In the genomic region with DNA sequence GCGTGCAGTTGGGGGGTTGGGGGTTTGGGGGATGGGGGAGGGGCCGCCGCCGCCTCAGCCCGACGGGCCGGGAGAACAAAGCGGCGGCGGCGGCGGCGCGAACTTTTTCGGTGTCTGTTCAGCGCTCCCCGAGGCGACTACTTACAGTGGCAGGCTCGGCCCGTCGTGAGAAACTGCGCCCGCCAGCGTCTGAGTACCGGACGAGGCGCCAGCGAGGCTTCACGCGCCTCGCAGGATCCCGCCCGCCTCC, we compare ENCODE assay signal across 8 cellular contexts. TPM values are rescaled to one million over a fixed set of nuclear protein-coding genes. Genes with fewer than 3 reads are reported as not detected.
DNase-seq lines count a peak whose midpoint lies in the region; ATAC-seq and TF ChIP-seq lines count a peak whose summit lies in the region.

No MANE protein-coding gene starts in this region.

- DNase-seq in AG04449 (ENCODE audit: low read depth, low spot score), result no peak
- peak; percentile 86 for DNase-seq in GM23248
- DNase-seq in foreskin fibroblast, result no peak
- peak; percentile 53 to 69 for DNase-seq in trophoblast cell
- DNase-seq in NCI-H1048 (lab: John Stamatoyannopoulos, UW), result no peak
- no peak for DNase-seq in germinal center (ENCODE audit: low spot score)

- H2BK120ac ChIP-seq in trophoblast cell (ENCODE audit: insufficient read depth, low read length, poor library complexity), result peak overlapping the region; percentile 68

- H3K14ac ChIP-seq in trophoblast cell (ENCODE audit: low read length), result peak overlapping the region; percentile 1

- H2AFZ ChIP-seq in GM23248 (no peak overlapping the region), trophoblast cell (ENCODE audit: insufficient read depth, low read length, poor library complexity) (no peak overlapping the region)

- in situ Hi-C loops in GM23248 (cut with MboI), result no loop called here

- H3K27ac ChIP-seq in GM23248 (peak overlapping the region; percentile 77), VCaP (peak overlapping the region; percentile 65), trophoblast cell (ENCODE audit: low read depth, low read length) (peak overlapping the region; percentile 67)

- POLR2A ChIA-PET in AG04449 (lab: Yijun Ruan, JAX), result interaction anchor here (0.7 kb wide), 1 partner anchor 1655 kb away, joined by 3 read pairs; no protein-coding TSS in a partner anchor

- no peak overlapping the region for H2BK12ac ChIP-seq in trophoblast cell (ENCODE audit: low read length)

- H3K4me1 ChIP-seq in GM23248 (ENCODE audit: insufficient read depth), result peaks cover 29% of the 10 kb centered on the region
- H3K4me1 ChIP-seq in trophoblast cell (ENCODE audit: control insufficient read depth in 1 of 2, insufficient read depth in 2 of 2, low read length in 2 of 2), result no peaks in the 10 kb centered on the region

- H3K18ac ChIP-seq in trophoblast cell (ENCODE audit: low read length), result peak overlapping the region; percentile 57

- H3K79me1 ChIP-seq in trophoblast cell (ENCODE audit: low read length), result peaks cover 12% of the 10 kb centered on the region

- H3K27me3 ChIP-seq in GM23248 (replicated peaks; ENCODE audit: insufficient read depth), result no peaks in the 10 kb centered on the region
- H3K27me3 ChIP-seq in trophoblast cell (ENCODE audit: insufficient read depth, low read length), result no peaks in the 10 kb centered on the region

- H4K12ac ChIP-seq in trophoblast cell (ENCODE audit: low read depth, low read length), result no peak overlapping the region

- H2AK5ac ChIP-seq in trophoblast cell (ENCODE audit: low read length), result no peak overlapping the region

- peak overlapping the region; percentile 71 for H2BK5ac ChIP-seq in trophoblast cell (ENCODE audit: low read depth, low read length, poor library complexity)

- H4K91ac ChIP-seq in trophoblast cell (ENCODE audit: low read depth, low read length), result peak overlapping the region; percentile 58

- CTCF ChIA-PET in AG04449 (lab: Yijun Ruan, JAX), result interaction anchor here (0.6 to 1.6 kb wide), 3 partner anchors 16 to 569 kb away, joined by 3 to 6 read pairs (median 3); no protein-coding TSS in a partner anchor

- no peak for ATAC-seq in HG02973 (IDR thresholded peaks at IDR 0.05; ENCODE audit: unreplicated experiment)

- H3K9me3 ChIP-seq in GM23248 (ENCODE audit: low read depth) (no peaks in the 10 kb centered on the region), trophoblast cell (ENCODE audit: insufficient read depth, low read depth, low read length) (peaks cover 3% of the 10 kb centered on the region)

- H3K9ac ChIP-seq in GM23248, result peak overlapping the region; percentile 90
- H3K9ac ChIP-seq in trophoblast cell (ENCODE audit: low read length), result peak overlapping the region; percentile 70

- peak overlapping the region; percentile 73 for H3K4me3 ChIP-seq in AG04449 (ENCODE audit: low read depth, low read length)
- peak overlapping the region; percentile 85 for H3K4me3 ChIP-seq in GM23248
- H3K4me3 ChIP-seq in foreskin fibroblast (ENCODE audit: low read depth in 1 of 2, low read length in 2 of 2), result peak overlapping the region; percentile 83 to 92
- H3K4me3 ChIP-seq in trophoblast cell (ENCODE audit: low read depth, low read length), result peak overlapping the region; percentile 88

- H3K36me3 ChIP-seq in GM23248 (ENCODE audit: low read depth) (no peaks in the 10 kb centered on the region), trophoblast cell (ENCODE audit: control insufficient read depth in 1 of 2, insufficient read depth in 2 of 2, low read length in 2 of 2) (peaks cover 0 to 3% of the 10 kb centered on the region in 2 experiments)

- H4K8ac ChIP-seq in trophoblast cell (ENCODE audit: low read depth, low read length), result peak overlapping the region; percentile 70

- H3K4ac ChIP-seq in trophoblast cell (ENCODE audit: low read depth, low read length), result no peak overlapping the region

- no peaks in the 10 kb centered on the region for H4K20me1 ChIP-seq in GM23248 (ENCODE audit: insufficient read depth)

- H3K4me2 ChIP-seq in GM23248 (ENCODE audit: unreplicated experiment), result peak overlapping the region; percentile 87
- no peak overlapping the region for H3K4me2 ChIP-seq in trophoblast cell (ENCODE audit: low read length)

- WGBS in GM23248 (ENCODE audit: low coverage in 1 of 2, low lambda C conversion rate in 2 of 2, missing lambda C conversion rate in 2 of 2), 2 experiments, result 2% methylated on average over 30 of the region's 33 CpGs; no CpG with 5 or more reads in 1 of the 2 experiments
- WGBS in trophoblast cell (ENCODE audit: extremely low coverage, insufficient coverage, insufficient read length), result no CpG with 5 or more reads among the region's 33 CpGs

- H3K79me2 ChIP-seq in GM23248 (ENCODE audit: insufficient read depth), result peaks cover 48% of the 10 kb centered on the region
- peaks cover 9% of the 10 kb centered on the region for H3K79me2 ChIP-seq in trophoblast cell (ENCODE audit: control insufficient read depth, insufficient read depth, low read length, poor library complexity)

- TF ChIP-seq CTCF in AG04449 (IDR thresholded peaks at IDR 0.05; ENCODE audit: insufficient read depth, low read length, missing control alignments) (no peak), VCaP (conservative IDR thresholded peaks at IDR 0.05) (no peak), foreskin fibroblast (IDR thresholded peaks at IDR 0.05; ENCODE audit: low read depth, low read length) (no peak)

- H3K23ac ChIP-seq in trophoblast cell (ENCODE audit: low read length), result no peak overlapping the region

- H3K9me2 ChIP-seq in GM23248 (ENCODE audit: insufficient read depth), result no peaks in the 10 kb centered on the region

- H3F3A ChIP-seq in GM23248 (ENCODE audit: insufficient read depth), result peaks cover 32% of the 10 kb centered on the region

RNA-seq across cellular contexts. Expression of a gene that starts 0.2 kb away (rescaled TPM):
- 52.9 and 74.0 TPM in 2 replicates for total RNA-seq in GM23248 (2014; rRNA removed; shearing (Covaris generic))
- 16.7 and 19.7 TPM in 2 replicates for polyA plus RNA-seq in GM23248 (2016; fragmentation: Nextera tagmentation; extraction: Ambion mirVana)
- 20.2 and 21.7 TPM in 2 replicates for polyA plus RNA-seq in trophoblast cell (2013)

RNA-seq across cellular contexts. Expression of a gene that starts 20.0 kb away (rescaled TPM):
- total RNA-seq in GM23248 (2014; rRNA removed; shearing (Covaris generic)), result 37.4 and 37.5 TPM in 2 replicates
- 48.5 and 51.4 TPM in 2 replicates for polyA plus RNA-seq in GM23248 (2016; fragmentation: Nextera tagmentation; extraction: Ambion mirVana)
- 13.0 and 13.9 TPM in 2 replicates for polyA plus RNA-seq in trophoblast cell (2013)

Comparison
In these comparisons a context has a peak if more than half of its experiments do, and no peak if none do; other contexts are left out.
1. DNase-seq: peak in GM23248 (single experiment) and trophoblast cell (2 of 2); none in AG04449 (single experiment), foreskin fibroblast (0 of 2), NCI-H1048 (single experiment) and germinal center (single experiment).
2. Peak in every context shown above with its lines, with median percentiles within 50 percentile points of each other: H3K4me3 ChIP-seq and H3K27ac ChIP-seq.